ENCODE assay signal across 17 cellular contexts in genomic region chr18:48694295-48694694, GRCh38.
DNase-seq lines count a peak whose midpoint lies in the region; ATAC-seq and TF ChIP-seq lines count a peak whose summit lies in the region.
"Had no signal": no experiment of that assay in that cellular context is flagged by ENCODE, and none has a peak within 500 bp of the region (broad histone marks: within the 10 kb centered on the region; RNA-seq: fewer than 3 reads in every experiment).

No MANE protein-coding gene starts in this region.

- H3K79me1 ChIP-seq in mesenchymal stem cell (replicated peaks; ENCODE audit: low read length, poor library complexity, severe bottlenecking): peaks cover 22% of the 10 kb centered on the region

- no peak overlapping the region for H3K14ac ChIP-seq in mesenchymal stem cell (ENCODE audit: low read length in 2 of 2)

- peaks cover 42% of the 10 kb centered on the region for H3K36me3 Mint-ChIP-seq in HFFc6 (ENCODE audit: low read depth)

- H3F3A ChIP-seq in smooth muscle cell (ENCODE audit: low read depth): no peaks in the 10 kb centered on the region

- H4K91ac ChIP-seq in mesenchymal stem cell (ENCODE audit: low read length): no peak overlapping the region

- no peaks in the 10 kb centered on the region for H3K27me3 ChIP-seq in mesenchymal stem cell (ENCODE audit: control insufficient read depth in 1 of 2, insufficient read depth in 1 of 2, low read length in 2 of 2)
- H3K27me3 ChIP-seq in smooth muscle cell (ENCODE audit: low read depth): no peaks in the 10 kb centered on the region

- H3K4me2 ChIP-seq in mesenchymal stem cell (ENCODE audit: low read length, poor library complexity, severe bottlenecking): no peak overlapping the region
- peak overlapping the region; percentile 50 for H3K4me2 ChIP-seq in smooth muscle cell
- H3K4me2 ChIP-seq: KMS-11, PC-9 had no signal

- H2AK5ac ChIP-seq in mesenchymal stem cell (ENCODE audit: low read length, severe bottlenecking): no peak overlapping the region

- H3K4me1 ChIP-seq in mesenchymal stem cell (ENCODE audit: control insufficient read depth, insufficient read depth, low read depth, low read length) (peaks cover 9% of the 10 kb centered on the region), smooth muscle cell (ENCODE audit: low read depth) (no peaks in the 10 kb centered on the region)

- peaks cover 9% of the 10 kb centered on the region for H4K20me1 ChIP-seq in smooth muscle cell (ENCODE audit: low read depth)

- TF ChIP-seq CTCF in HFFc6 (IDR thresholded peaks at IDR 0.05) (no peak), smooth muscle cell (IDR thresholded peaks at IDR 0.05; ENCODE audit: borderline replicate concordance, insufficient read depth, poor library complexity, severe bottlenecking) (no peak)

- peak overlapping the region; percentile 80 for H3K27ac Mint-ChIP-seq in HFFc6

- H2BK15ac ChIP-seq in mesenchymal stem cell (ENCODE audit: low read depth, poor library complexity, severe bottlenecking): no peak overlapping the region

- H3K9ac ChIP-seq in mesenchymal stem cell (ENCODE audit: low read length) (no peak overlapping the region), smooth muscle cell (ENCODE audit: low read depth) (peak overlapping the region; percentile 3)
- H3K9ac ChIP-seq: KMS-11 had no signal

- DNase-seq in HFFc6 (no peak), cerebellar cortex (ENCODE audit: low spot score) (peak; percentile 89), mesenchymal stem cell (no peak), smooth muscle cell (lab: John Stamatoyannopoulos, UW; ENCODE audit: unreplicated experiment) (no peak), globus pallidus (ENCODE audit: low spot score) (no peak)
- no peak for DNase-seq in activated effector memory CD4-positive, alpha-beta T cell treated with anti-CD3 and anti-CD28 coated beads, Interleukin-2, amount 50 U/mL, for 16 hours
- DNase-seq: COR-L47, DMS153, NCI-H1417, NCI-H1930, NCI-H345, NCI-H524 treated with DMSO at 0.1 percent for 48 hours, PC-9, SIG-M5 had no signal

- H3K27ac ChIP-seq in mesenchymal stem cell (ENCODE audit: low read length, poor library complexity, severe bottlenecking): no peak overlapping the region
- peak overlapping the region; percentile 75 for H3K27ac ChIP-seq in smooth muscle cell (ENCODE audit: low read depth)
- H3K27ac ChIP-seq: KMS-11, PC-9 had no signal

- H3K4me3 Mint-ChIP-seq in HFFc6: no peak overlapping the region

- H3K36me3 ChIP-seq in mesenchymal stem cell (ENCODE audit: control insufficient read depth in 1 of 2, insufficient read depth in 2 of 2, low read depth in 1 of 2, low read length in 2 of 2): peaks cover 22 to 47% of the 10 kb centered on the region in 2 experiments
- no peaks in the 10 kb centered on the region for H3K36me3 ChIP-seq in smooth muscle cell (ENCODE audit: low read depth)

- H3K4ac ChIP-seq in mesenchymal stem cell (ENCODE audit: low read depth in 1 of 2, low read length in 2 of 2): no peak overlapping the region

- H3K9me3 ChIP-seq in mesenchymal stem cell (ENCODE audit: control insufficient read depth, low read length): no peaks in the 10 kb centered on the region
- H3K9me3 ChIP-seq in smooth muscle cell (replicated peaks; ENCODE audit: low read depth): no peaks in the 10 kb centered on the region

- H3K18ac ChIP-seq in mesenchymal stem cell (ENCODE audit: low read depth in 1 of 2, low read length in 2 of 2): peak overlapping the region; percentile 7 to 16

- H3K4me3 ChIP-seq in mesenchymal stem cell (ENCODE audit: insufficient read depth in 1 of 2, low read depth in 1 of 2, low read length in 2 of 2) (no peak overlapping the region), smooth muscle cell (no peak overlapping the region)
- H3K4me3 ChIP-seq: PC-9 had no signal

- H2BK12ac ChIP-seq in mesenchymal stem cell (ENCODE audit: low read length in 2 of 2): peak overlapping the region; percentile 9 to 23

- H3K4me1 Mint-ChIP-seq in HFFc6 (ENCODE audit: low read depth): peaks cover 23% of the 10 kb centered on the region

- no peak overlapping the region for H3K23ac ChIP-seq in mesenchymal stem cell (ENCODE audit: low read length in 2 of 2)

- 97% methylated on average over 4 of the region's 5 CpGs for WGBS in mesenchymal stem cell
- 56% methylated on average over 5 of the region's 5 CpGs for WGBS in smooth muscle cell (ENCODE audit: low lambda C conversion rate)

- no peak for ATAC-seq in GM18868 (IDR thresholded peaks at IDR 0.05; ENCODE audit: unreplicated experiment)
- ATAC-seq: HepG2 had no signal

- H2BK120ac ChIP-seq in mesenchymal stem cell (ENCODE audit: low read depth, low read length): no peak overlapping the region

- peaks cover 6% of the 10 kb centered on the region for H3K27me3 Mint-ChIP-seq in HFFc6 (ENCODE audit: insufficient read depth)

- H2BK5ac ChIP-seq in mesenchymal stem cell (ENCODE audit: low read depth, low read length, poor library complexity, severe bottlenecking): no peak overlapping the region

- no peaks in the 10 kb centered on the region for H3K9me3 Mint-ChIP-seq in HFFc6

- H3K79me2 ChIP-seq in smooth muscle cell (ENCODE audit: low read depth): peaks cover 11% of the 10 kb centered on the region

- H2AFZ ChIP-seq in mesenchymal stem cell (ENCODE audit: low read depth, low read length) (no peak overlapping the region), smooth muscle cell (ENCODE audit: low read depth) (no peak overlapping the region)
- H2AFZ ChIP-seq: PC-9 had no signal

- no peak overlapping the region for H4K8ac ChIP-seq in mesenchymal stem cell (ENCODE audit: low read length)
